Comparison of ENCODE assay signal across 2 cellular contexts in genomic region chr15:34114739-34115138, GRCh38.
TF ChIP-seq lines count a peak whose summit lies in the region.

No MANE protein-coding gene starts in this region.

TF ChIP-seq in liver, 16 proteins besides CTCF, POLR2A, EP300 and RAD21:
- no peak for TF ChIP-seq FOXA2 (IDR thresholded peaks at IDR 0.05)
- no peak for TF ChIP-seq TAF1 (conservative IDR thresholded peaks at IDR 0.05)
- no peak for TF ChIP-seq GABPA (IDR thresholded peaks at IDR 0.05 in 1 of 2, conservative IDR thresholded peaks at IDR 0.05 in 1 of 2)
- TF ChIP-seq JUND (IDR thresholded peaks at IDR 0.05), result no peak
- TF ChIP-seq ATF3 (IDR thresholded peaks at IDR 0.05), result no peak
- TF ChIP-seq MAX (IDR thresholded peaks at IDR 0.05), result no peak
- TF ChIP-seq HNF4A (conservative IDR thresholded peaks at IDR 0.05), result peak; percentile 48 to 68
- no peak for TF ChIP-seq YY1 (IDR thresholded peaks at IDR 0.05)
- TF ChIP-seq SP1 (IDR thresholded peaks at IDR 0.05), result peak; percentile 51
- TF ChIP-seq NR2F2 (IDR thresholded peaks at IDR 0.05), result no peak
- TF ChIP-seq EGR1 (IDR thresholded peaks at IDR 0.05; ENCODE audit: low read depth in 2 of 2), result no peak
- TF ChIP-seq RXRA (IDR thresholded peaks at IDR 0.05), result peak; percentile 50 to 72
- TF ChIP-seq FOXA1 (IDR thresholded peaks at IDR 0.05), result no peak
- no peak for TF ChIP-seq REST (IDR thresholded peaks at IDR 0.05)
- no peak for TF ChIP-seq ZBTB33 (IDR thresholded peaks at IDR 0.05)

TF ChIP-seq in HepG2, 621 proteins besides CTCF, POLR2A, EP300 and RAD21:
- TF ChIP-seq ZHX1 (CRISPR knock-in tag; IDR thresholded peaks at IDR 0.05; ENCODE audit: low read depth) (no peak), ZNF747 (CRISPR knock-in tag; IDR thresholded peaks at IDR 0.05; ENCODE audit: borderline replicate concordance) (no peak), CEBPG (CRISPR knock-in tag; IDR thresholded peaks at IDR 0.05) (no peak), STAT6 (CRISPR knock-in tag; IDR thresholded peaks at IDR 0.05; ENCODE audit: borderline replicate concordance) (no peak), ZNF431 (CRISPR knock-in tag; IDR thresholded peaks at IDR 0.05; ENCODE audit: borderline replicate concordance, low read depth) (no peak), ZBTB49 (CRISPR knock-in tag; IDR thresholded peaks at IDR 0.05; ENCODE audit: borderline replicate concordance) (no peak), ZZZ3 (CRISPR knock-in tag; IDR thresholded peaks at IDR 0.05; ENCODE audit: borderline replicate concordance) (no peak), ZBTB25 (CRISPR knock-in tag; IDR thresholded peaks at IDR 0.05) (no peak)
